ENCODE assay signal across 8 cellular contexts in genomic region chr9:38619556-38620447, GRCh38. TPM values are rescaled to one million over a fixed set of nuclear protein-coding genes. Genes with fewer than 3 reads are reported as not detected.
DNase-seq lines count a peak whose midpoint lies in the region; ATAC-seq and TF ChIP-seq lines count a peak whose summit lies in the region.

No MANE protein-coding gene starts in this region.

- no peak overlapping the region for H3K27ac ChIP-seq in osteoblast (ENCODE audit: low read depth, low read length)

- H2AFZ ChIP-seq in osteoblast (ENCODE audit: low read length) = peak overlapping the region; percentile 41

- TF ChIP-seq CTCF in fibroblast of villous mesenchyme (IDR thresholded peaks at IDR 0.05; ENCODE audit: insufficient read depth, low read depth, low read length) (no peak), osteoblast (IDR thresholded peaks at IDR 0.05; ENCODE audit: extremely low read depth, low read depth, low read length) (no peak), GM20000 (IDR thresholded peaks at IDR 0.05; ENCODE audit: extremely low read depth, missing control alignments) (no peak)

- H3K9me3 ChIP-seq in osteoblast (ENCODE audit: low read depth, low read length) = no peaks in the 10 kb centered on the region

- no peaks in the 10 kb centered on the region for H3K36me3 ChIP-seq in osteoblast (ENCODE audit: insufficient read depth, low read length)

- peak; percentile 29 for ATAC-seq in Right ventricle myocardium inferior
- no peak for ATAC-seq in GM19397 (IDR thresholded peaks at IDR 0.05; ENCODE audit: unreplicated experiment)
- no peak for ATAC-seq in HG03139 (IDR thresholded peaks at IDR 0.05; ENCODE audit: unreplicated experiment)

- H3K27me3 ChIP-seq in osteoblast (ENCODE audit: insufficient read depth, low read length) = peaks cover 49% of the 10 kb centered on the region

- peak overlapping the region; percentile 53 for H3K4me2 ChIP-seq in osteoblast (ENCODE audit: insufficient read depth, low read length)

- no peak for DNase-seq in Right ventricle myocardium inferior (ENCODE audit: missing footprints)
- DNase-seq in cardiac septum (ENCODE audit: low spot score) = no peak
- peak; percentile 66 for DNase-seq in activated CD8-positive, alpha-beta memory T cell treated with anti-CD3 and anti-CD28 coated beads, Interleukin-2, amount 50 U/mL, for 48 hours
- no peak for DNase-seq in fibroblast of villous mesenchyme (ENCODE audit: low read depth)
- no peak for DNase-seq in osteoblast (ENCODE audit: insufficient read length, low spot score, missing footprints)
- DNase-seq in GM20000 (ENCODE audit: low spot score) = no peak

- H4K20me1 ChIP-seq in osteoblast (ENCODE audit: insufficient read depth, low read length) = no peaks in the 10 kb centered on the region

- no peaks in the 10 kb centered on the region for H3K4me1 ChIP-seq in osteoblast (ENCODE audit: insufficient read depth, low read length)

- intact Hi-C loops in Right ventricle myocardium inferior (cut with DNase I) = no loop called here
- intact Hi-C loops in cardiac septum (cut with DNase I) = no loop called here

- H3K4me3 ChIP-seq in fibroblast of villous mesenchyme (ENCODE audit: low read depth, low read length) = peak overlapping the region; percentile 47
- H3K4me3 ChIP-seq in osteoblast (ENCODE audit: insufficient read depth, low read length) = peak overlapping the region; percentile 50

- no peaks in the 10 kb centered on the region for H3K79me2 ChIP-seq in osteoblast (ENCODE audit: insufficient read depth, low read length)

RNA-seq across cellular contexts. Expression of gene ANKRD18A, which starts 0.6 kb away (rescaled TPM):
- total RNA-seq in Right ventricle myocardium inferior = 2.9 TPM
- 3.0 TPM for total RNA-seq in cardiac septum
- under 0.01 TPM in 1 of 2 replicates, not detected in the other for total RNA-seq in fibroblast of villous mesenchyme
- under 0.01 TPM in 1 of 2 replicates, not detected in the other for total RNA-seq in osteoblast
